In genomic region chr2:15841776-15842554, GRCh38 we compare ENCODE assay signal across 28 cellular contexts.
"Had no signal": no experiment of that assay in that cellular context is flagged by ENCODE, and none has a peak within 500 bp of the region (broad histone marks: within the 10 kb centered on the region; RNA-seq: fewer than 3 reads in every experiment).

No MANE protein-coding gene starts in this region.

- H3K27me3 ChIP-seq: ascending aorta, esophagus muscularis mucosa, foreskin keratinocyte, heart left ventricle, pancreas, upper lobe of left lung had no signal

- H3K4me1 ChIP-seq: ascending aorta, esophagus muscularis mucosa, foreskin keratinocyte, lower lobe of right lung, pancreas, upper lobe of left lung had no signal

- ATAC-seq: foreskin keratinocyte; heart left ventricle; left lobe of liver; lower lobe of right lung; pancreas; right cardiac atrium; stimulated activated effector memory CD8-positive, alpha-beta T cell treated with anti-CD3 and anti-CD28 coated beads, Interleukin-12 subunit alpha, Interleukin-12 subunit beta, amount 100 ng/mL, for 72 hours had no signal

- H3K4me1 Mint-ChIP-seq: activated CD4-positive, alpha-beta T cell treated with anti-CD3 and anti-CD28 coated beads, Interleukin-2, amount 10 ng/mL, durations not matched to agents 24 days and 14 days; activated naive CD4-positive, alpha-beta T cell treated with anti-CD3 and anti-CD28 coated beads, Interleukin-2, amount 10 ng/mL, durations not matched to agents 7 days and 5 days; activated naive CD8-positive, alpha-beta T cell treated with anti-CD3 and anti-CD28 coated beads, Interleukin-2, amount 10 ng/mL, durations not matched to agents 7 days and 5 days; central memory CD8-positive, alpha-beta T cell; endodermal cell; stimulated activated effector memory CD8-positive, alpha-beta T cell treated with anti-CD3 and anti-CD28 coated beads, Interleukin-12 subunit alpha, Interleukin-12 subunit beta, amount 100 ng/mL, for 72 hours had no signal

- FAIRE-seq: pancreas had no signal

- H3K9me3 ChIP-seq: esophagus muscularis mucosa, heart left ventricle, lower lobe of right lung, pancreas, upper lobe of left lung had no signal

- H3K36me3 Mint-ChIP-seq: activated CD4-positive, alpha-beta memory T cell treated with anti-CD3 and anti-CD28 coated beads for 36 hours; activated naive CD4-positive, alpha-beta T cell treated with anti-CD3 and anti-CD28 coated beads, Interleukin-2, amount 10 ng/mL, durations not matched to agents 7 days and 5 days; activated naive CD8-positive, alpha-beta T cell treated with anti-CD3 and anti-CD28 coated beads, Interleukin-2, amount 10 ng/mL, durations not matched to agents 7 days and 5 days; stimulated activated effector memory CD8-positive, alpha-beta T cell treated with anti-CD3 and anti-CD28 coated beads, Interleukin-12 subunit alpha, Interleukin-12 subunit beta, amount 100 ng/mL, for 72 hours had no signal

- H3K36me3 ChIP-seq: ascending aorta, esophagus muscularis mucosa, heart left ventricle, lower lobe of right lung, pancreas, upper lobe of left lung had no signal

- H3K27ac Mint-ChIP-seq: activated CD4-positive, alpha-beta memory T cell treated with anti-CD3 and anti-CD28 coated beads for 36 hours; activated CD4-positive, alpha-beta T cell treated with anti-CD3 and anti-CD28 coated beads, Interleukin-2, amount 10 ng/mL, durations not matched to agents 24 days and 14 days; activated naive CD4-positive, alpha-beta T cell treated with anti-CD3 and anti-CD28 coated beads, Interleukin-2, amount 10 ng/mL, durations not matched to agents 7 days and 5 days; activated naive CD8-positive, alpha-beta T cell treated with anti-CD3 and anti-CD28 coated beads, Interleukin-2, amount 10 ng/mL, durations not matched to agents 7 days and 5 days; activated T-helper 1 cell treated with anti-CD3 and anti-CD28 coated beads, Interleukin-12 subunit alpha, Interleukin-12 subunit beta, Interleukin-2, Interleukin-4 antibody, amounts not matched to agents 30 ng/mL and 10 ng/mL and 1 ng/mL, durations not matched to agents 14 hours and 24 hours and 36 hours; dendritic cell treated with granulocyte-macrophage colony-stimulating factor and Interleukin-4, amounts not matched to agents 40 ng/mL and 50 ng/mL, for 4 days; endodermal cell; stimulated activated effector memory CD8-positive, alpha-beta T cell treated with anti-CD3 and anti-CD28 coated beads, Interleukin-12 subunit alpha, Interleukin-12 subunit beta, amount 100 ng/mL, for 72 hours; stimulated activated naive CD8-positive, alpha-beta T cell treated with anti-CD3 and anti-CD28 coated beads, Interleukin-15, Interleukin-2, amounts not matched to agents 100 ng/mL and 50 ng/mL, for 24 hours; T-helper 1 cell treated with Interleukin-12 subunit alpha and Interleukin-12 subunit beta and Interleukin-4 antibody, amounts not matched to agents 30 μg/mL and 1 μg/mL, for 36 hours had no signal

- H3K27ac ChIP-seq: ascending aorta, esophagus muscularis mucosa, foreskin keratinocyte, heart left ventricle, lower lobe of right lung, pancreas, upper lobe of left lung had no signal

- H3K4me3 Mint-ChIP-seq: activated CD4-positive, alpha-beta memory T cell treated with anti-CD3 and anti-CD28 coated beads for 36 hours; activated CD4-positive, alpha-beta T cell treated with anti-CD3 and anti-CD28 coated beads, Interleukin-2, amount 10 ng/mL, durations not matched to agents 24 days and 14 days; activated naive CD4-positive, alpha-beta T cell treated with anti-CD3 and anti-CD28 coated beads, Interleukin-2, amount 10 ng/mL, durations not matched to agents 7 days and 5 days; activated naive CD8-positive, alpha-beta T cell treated with anti-CD3 and anti-CD28 coated beads, Interleukin-2, amount 10 ng/mL, durations not matched to agents 7 days and 5 days; activated T-helper 1 cell treated with anti-CD3 and anti-CD28 coated beads, Interleukin-12 subunit alpha, Interleukin-12 subunit beta, Interleukin-2, Interleukin-4 antibody, amounts not matched to agents 30 ng/mL and 10 ng/mL and 1 ng/mL, durations not matched to agents 14 hours and 24 hours and 36 hours; central memory CD8-positive, alpha-beta T cell; dendritic cell treated with granulocyte-macrophage colony-stimulating factor and Interleukin-4, amounts not matched to agents 40 ng/mL and 50 ng/mL, for 4 days; endodermal cell; nephron; stimulated activated effector memory CD8-positive, alpha-beta T cell treated with anti-CD3 and anti-CD28 coated beads, Interleukin-12 subunit alpha, Interleukin-12 subunit beta, amount 100 ng/mL, for 72 hours; stimulated activated naive CD8-positive, alpha-beta T cell treated with anti-CD3 and anti-CD28 coated beads, Interleukin-15, Interleukin-2, amounts not matched to agents 100 ng/mL and 50 ng/mL, for 24 hours; T-helper 1 cell treated with Interleukin-12 subunit alpha and Interleukin-12 subunit beta and Interleukin-4 antibody, amounts not matched to agents 30 μg/mL and 1 μg/mL, for 36 hours had no signal

- H3K4me3 ChIP-seq: ascending aorta, esophagus muscularis mucosa, heart left ventricle, lower lobe of right lung, pancreas, upper lobe of left lung had no signal

- H3K27me3 Mint-ChIP-seq: activated CD4-positive, alpha-beta memory T cell treated with anti-CD3 and anti-CD28 coated beads for 36 hours; activated CD4-positive, alpha-beta T cell treated with anti-CD3 and anti-CD28 coated beads, Interleukin-2, amount 10 ng/mL, durations not matched to agents 24 days and 14 days; activated naive CD4-positive, alpha-beta T cell treated with anti-CD3 and anti-CD28 coated beads, Interleukin-2, amount 10 ng/mL, durations not matched to agents 7 days and 5 days; activated naive CD8-positive, alpha-beta T cell treated with anti-CD3 and anti-CD28 coated beads, Interleukin-2, amount 10 ng/mL, durations not matched to agents 7 days and 5 days; central memory CD8-positive, alpha-beta T cell; dendritic cell treated with granulocyte-macrophage colony-stimulating factor and Interleukin-4, amounts not matched to agents 40 ng/mL and 50 ng/mL, for 4 days; stimulated activated naive CD8-positive, alpha-beta T cell treated with anti-CD3 and anti-CD28 coated beads, Interleukin-15, Interleukin-2, amounts not matched to agents 100 ng/mL and 50 ng/mL, for 24 hours had no signal

- DNase-seq: activated CD4-positive, alpha-beta memory T cell treated with anti-CD3 and anti-CD28 coated beads for 36 hours; activated CD4-positive, alpha-beta T cell treated with anti-CD3 and anti-CD28 coated beads, Interleukin-2, amount 10 ng/mL, durations not matched to agents 24 days and 14 days; activated CD4-positive, CD25-positive, alpha-beta regulatory T cell treated with anti-CD3 and anti-CD28 coated beads, Interleukin-2, amount 50 U/mL, for 72 hours; activated CD8-positive, alpha-beta memory T cell treated with anti-CD3 and anti-CD28 coated beads, Interleukin-2, amount 50 U/mL, for 4 hours; activated effector memory CD4-positive, alpha-beta T cell treated with anti-CD3 and anti-CD28 coated beads, Interleukin-2, amount 50 U/mL, for 16 hours; activated naive CD4-positive, alpha-beta T cell treated with anti-CD3 and anti-CD28 coated beads, Interleukin-2, amount 10 ng/mL, durations not matched to agents 7 days and 5 days; activated naive CD8-positive, alpha-beta T cell treated with anti-CD3 and anti-CD28 coated beads, Interleukin-2, amount 10 ng/mL, durations not matched to agents 7 days and 5 days; activated T-cell treated with anti-CD3 and anti-CD28 coated beads, Interleukin-2, amount 50 U/mL, for 1 hour; foreskin keratinocyte; heart left ventricle; lower lobe of right lung; pancreas; right cardiac atrium; stimulated activated CD4-positive, alpha-beta T cell treated with anti-CD3 and anti-CD28 coated beads, Interleukin-12 subunit alpha, Interleukin-12 subunit beta, amount 100 ng/mL, for 4 hours; stimulated activated CD4-positive, alpha-beta T cell treated with anti-CD3 and anti-CD28 coated beads, Interleukin-4, amount 100 ng/mL, for 24 hours; T1000 had no signal

- H3K9me3 Mint-ChIP-seq: activated CD4-positive, alpha-beta memory T cell treated with anti-CD3 and anti-CD28 coated beads for 36 hours; activated CD4-positive, alpha-beta T cell treated with anti-CD3 and anti-CD28 coated beads, Interleukin-2, amount 10 ng/mL, durations not matched to agents 24 days and 14 days; activated naive CD4-positive, alpha-beta T cell treated with anti-CD3 and anti-CD28 coated beads, Interleukin-2, amount 10 ng/mL, durations not matched to agents 7 days and 5 days; activated naive CD8-positive, alpha-beta T cell treated with anti-CD3 and anti-CD28 coated beads, Interleukin-2, amount 10 ng/mL, durations not matched to agents 7 days and 5 days; activated T-helper 1 cell treated with anti-CD3 and anti-CD28 coated beads, Interleukin-12 subunit alpha, Interleukin-12 subunit beta, Interleukin-2, Interleukin-4 antibody, amounts not matched to agents 30 ng/mL and 10 ng/mL and 1 ng/mL, durations not matched to agents 14 hours and 24 hours and 36 hours; central memory CD8-positive, alpha-beta T cell; dendritic cell treated with granulocyte-macrophage colony-stimulating factor and Interleukin-4, amounts not matched to agents 40 ng/mL and 50 ng/mL, for 4 days; endodermal cell; stimulated activated naive CD8-positive, alpha-beta T cell treated with anti-CD3 and anti-CD28 coated beads, Interleukin-15, Interleukin-2, amounts not matched to agents 100 ng/mL and 50 ng/mL, for 24 hours; T-helper 1 cell treated with Interleukin-12 subunit alpha and Interleukin-12 subunit beta and Interleukin-4 antibody, amounts not matched to agents 30 μg/mL and 1 μg/mL, for 36 hours had no signal
